ENCODE assay signal across 8 cellular contexts in genomic region chr10:79047875-79048638, GRCh38. TPM values are rescaled to one million over a fixed set of nuclear protein-coding genes. Genes with fewer than 3 reads are reported as not detected.
DNase-seq lines count a peak whose midpoint lies in the region; ATAC-seq and TF ChIP-seq lines count a peak whose summit lies in the region.

No MANE protein-coding gene starts in this region.

- no peak overlapping the region for H3K27ac Mint-ChIP-seq in activated B cell treated with CpG ODN at 0.5 μM for 24 hours
- H3K27ac Mint-ChIP-seq in glutamatergic neuron (ENCODE audit: unreplicated experiment) = no peak overlapping the region

- CTCF ChIA-PET in activated B cell treated with CpG ODN at 0.5 μM for 24 hours (lab: Charles Lee) = no interaction called here

- ATAC-seq in HG02885 (IDR thresholded peaks at IDR 0.05; ENCODE audit: poor library complexity, unreplicated experiment) = peak; percentile 52
- peak; percentile 34 for ATAC-seq in activated B cell treated with CpG ODN at 0.5 μM for 24 hours (ENCODE audit: low read depth)
- no peak for ATAC-seq in GM21528 (IDR thresholded peaks at IDR 0.05; ENCODE audit: low FRiP score, unreplicated experiment)
- no peak for ATAC-seq in HG03280 (IDR thresholded peaks at IDR 0.05; ENCODE audit: unreplicated experiment)

- no peaks in the 10 kb centered on the region for H3K36me3 Mint-ChIP-seq in activated B cell treated with CpG ODN at 0.5 μM for 24 hours (ENCODE audit: low read depth)
- H3K36me3 Mint-ChIP-seq in glutamatergic neuron (ENCODE audit: unreplicated experiment) = no peaks in the 10 kb centered on the region

- peaks cover 19% of the 10 kb centered on the region for H3K4me1 Mint-ChIP-seq in activated B cell treated with CpG ODN at 0.5 μM for 24 hours
- peaks cover 14% of the 10 kb centered on the region for H3K4me1 Mint-ChIP-seq in glutamatergic neuron (ENCODE audit: low read depth, unreplicated experiment)

- H3K27me3 Mint-ChIP-seq in activated B cell treated with CpG ODN at 0.5 μM for 24 hours (peaks cover 10% of the 10 kb centered on the region), glutamatergic neuron (ENCODE audit: unreplicated experiment) (no peaks in the 10 kb centered on the region)

- intact Hi-C loops in activated B cell treated with CpG ODN at 0.5 μM for 24 hours (cut with micrococcal nuclease) = no loop called here

- DNase-seq in activated B cell treated with CpG ODN at 0.5 μM for 24 hours = no peak
- peak; percentile 31 for DNase-seq in glutamatergic neuron
- DNase-seq in stimulated activated CD8-positive, alpha-beta memory T cell treated with anti-CD3 and anti-CD28 coated beads, Interleukin-4, amount 100 ng/mL, for 48 hours = peak; percentile 65
- no peak for DNase-seq in DMS 273 (lab: John Stamatoyannopoulos, UW; ENCODE audit: unreplicated experiment)
- no peak for DNase-seq in NCI-H128 (lab: John Stamatoyannopoulos, UW; ENCODE audit: unreplicated experiment)

- H3K4me3 Mint-ChIP-seq in activated B cell treated with CpG ODN at 0.5 μM for 24 hours (peak overlapping the region; percentile 39), glutamatergic neuron (ENCODE audit: unreplicated experiment) (no peak overlapping the region)

- POLR2A ChIA-PET in activated B cell treated with CpG ODN at 0.5 μM for 24 hours (lab: Charles Lee) = no interaction called here

- TF ChIP-seq CTCF in activated B cell treated with CpG ODN at 0.5 μM for 24 hours (IDR thresholded peaks at IDR 0.05) = no peak
- no peak for TF ChIP-seq CTCF in glutamatergic neuron (IDR thresholded peaks at IDR 0.05; ENCODE audit: partially characterized antibody, unreplicated experiment)

- H3K9me3 Mint-ChIP-seq in activated B cell treated with CpG ODN at 0.5 μM for 24 hours = no peaks in the 10 kb centered on the region
- H3K9me3 Mint-ChIP-seq in glutamatergic neuron (ENCODE audit: unreplicated experiment) = peaks cover 2% of the 10 kb centered on the region

RNA-seq across cellular contexts. Expression of gene ZMIZ1, which starts 20.7 kb away (rescaled TPM):
- 88.2 and 93.9 TPM in 2 replicates for total RNA-seq in activated B cell treated with CpG ODN at 0.5 μM for 24 hours
- total RNA-seq in glutamatergic neuron (ENCODE audit: unreplicated experiment) = 230 TPM

Comparison
In these comparisons a context has a peak if more than half of its experiments do, and no peak if none do; other contexts are left out.
1. ATAC-seq: peak in HG02885 (single experiment) and activated B cell treated with CpG ODN at 0.5 μM for 24 hours (single experiment); none in GM21528 (single experiment) and HG03280 (single experiment).
2. DNase-seq: peak in glutamatergic neuron (single experiment) and stimulated activated CD8-positive, alpha-beta memory T cell treated with anti-CD3 and anti-CD28 coated beads, Interleukin-4, amount 100 ng/mL, for 48 hours (single experiment); none in activated B cell treated with CpG ODN at 0.5 μM for 24 hours (single experiment), DMS 273 (single experiment) and NCI-H128 (single experiment).